7 cellular contexts compared by ENCODE assay signal in genomic region chr19:40465025-40465780, GRCh38. TPM values are rescaled to one million over a fixed set of nuclear protein-coding genes. Genes with fewer than 3 reads are reported as not detected.
DNase-seq lines count a peak whose midpoint lies in the region; ATAC-seq and TF ChIP-seq lines count a peak whose summit lies in the region.

TSS of gene BLVRB (minus strand) at chr19:40465745. CDS start at chr19:40465688, 57 bp downstream.

- H3K9me3 ChIP-seq in HUES48 (ENCODE audit: control insufficient read depth, insufficient read depth, low read length) (no peaks in the 10 kb centered on the region), muscle layer of colon (ENCODE audit: low read length) (no peaks in the 10 kb centered on the region)

- peak within 1 kb of the TSS; percentile 5 for H3K27ac ChIP-seq in HUES48 (ENCODE audit: low read depth, low read length)
- peak within 1 kb of the TSS; percentile 85 for H3K27ac ChIP-seq in muscle layer of colon (ENCODE audit: low read depth, low read length)

- intact Hi-C loops in T-helper 2 cell treated with Interferon-gamma antibody and Interleukin-4, amounts not matched to agents 100 ng/mL and 5 ng/mL, for 36 hours (cut with micrococcal nuclease) = loop anchor here (1.0 to 5.0 kb wide), 6 partner anchors 21 to 147 kb away; partner anchors contain the start of genes C19orf47, PLD3 and SERTAD3

- H3K9ac ChIP-seq in HUES48 (ENCODE audit: low read depth, low read length) (peak within 1 kb of the TSS; percentile 58; the same call in 1 of the 2 replicates), muscle layer of colon (ENCODE audit: low read length) (peak within 1 kb of the TSS; percentile 92)

- H3K27me3 ChIP-seq in HUES48 (ENCODE audit: control insufficient read depth, insufficient read depth, low read length) (peaks cover 27% of the 10 kb centered on the region), muscle layer of colon (ENCODE audit: control insufficient read depth in 1 of 2, insufficient read depth in 2 of 2, low read length in 2 of 2) (no peaks in the 10 kb centered on the region)

- H3K36me3 ChIP-seq in HUES48 (ENCODE audit: control insufficient read depth, insufficient read depth, low read length) (no peaks in the 10 kb centered on the region), muscle layer of colon (ENCODE audit: insufficient read depth, low read length) (no peaks in the 10 kb centered on the region)

- ATAC-seq in GM18519 (IDR thresholded peaks at IDR 0.05; ENCODE audit: low FRiP score, unreplicated experiment) = no peak

- H3K4me1 ChIP-seq in HUES48 (ENCODE audit: control insufficient read depth, insufficient read depth, low read length) (0 out of 2 replicates have a peak, but pooled peaks cover 4% of the 10 kb centered on the region), muscle layer of colon (ENCODE audit: insufficient read depth, low read length) (peaks cover 20% of the 10 kb centered on the region)

- DNase-seq in epithelial cell of esophagus (ENCODE audit: low read depth) = peak; percentile 64
- DNase-seq in T1000 (lab: John Stamatoyannopoulos, UW) = no peak

- H3K4me3 ChIP-seq in GM08714 (ENCODE audit: low read length) = peak within 1 kb of the TSS; percentile 74
- H3K4me3 ChIP-seq in HUES48 (ENCODE audit: low read depth, low read length) = peak within 1 kb of the TSS; percentile 88
- peak within 1 kb of the TSS; percentile 83 for H3K4me3 ChIP-seq in epithelial cell of esophagus (ENCODE audit: low read length)
- H3K4me3 ChIP-seq in muscle layer of colon (ENCODE audit: low read depth in 1 of 2, low read length in 2 of 2) = peak within 1 kb of the TSS; percentile 59 to 97

- no peak for TF ChIP-seq CTCF in epithelial cell of esophagus (IDR thresholded peaks at IDR 0.05; ENCODE audit: insufficient read depth, low read depth, low read length, missing control alignments)

RNA-seq across cellular contexts. Expression of gene BLVRB, which starts in this region (rescaled TPM):
- 8.6 and 13.1 TPM in 2 replicates for total RNA-seq in T-helper 2 cell treated with Interferon-gamma antibody and Interleukin-4, amounts not matched to agents 100 ng/mL and 5 ng/mL, for 36 hours
